1 cellular context compared by ENCODE assay signal in genomic region chr12:86334071-86334470, GRCh38.
TF ChIP-seq lines count a peak whose summit lies in the region.

No MANE protein-coding gene starts in this region.

TF ChIP-seq in H1, 55 proteins besides CTCF, POLR2A, EP300 and RAD21 (continued from another document):
- TF ChIP-seq CHD7 (IDR thresholded peaks at IDR 0.05; ENCODE audit: insufficient replicate concordance, low read length): peak; percentile 48
